ENCODE assay signal across 26 cellular contexts in the genomic region with DNA sequence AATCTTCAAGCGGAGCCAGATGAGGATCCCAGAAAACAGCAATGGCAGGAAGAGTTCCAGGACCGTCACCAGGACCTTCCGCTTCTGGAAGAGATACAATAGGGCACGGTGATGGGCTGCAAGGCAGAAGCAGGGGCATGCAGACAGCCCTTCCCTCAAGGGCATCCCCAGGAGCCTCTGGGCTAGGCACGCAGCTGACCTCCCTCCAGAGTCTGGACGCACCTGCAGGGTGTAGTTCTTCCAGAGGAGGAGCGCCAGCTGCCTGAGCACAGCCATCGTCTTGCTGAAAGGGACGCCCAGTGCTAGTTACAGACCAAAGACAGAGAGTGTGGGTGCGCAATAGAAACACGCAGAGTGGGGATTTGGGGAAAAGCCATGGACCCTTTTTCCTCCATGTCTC.
"Had no signal": no experiment of that assay in that cellular context is flagged by ENCODE, and none has a peak within 500 bp of the region (broad histone marks: within the 10 kb centered on the region; RNA-seq: fewer than 3 reads in every experiment).

No MANE protein-coding gene starts in this region.

- H3K36me3 ChIP-seq: colonic mucosa had no signal

- DNase-seq: activated CD4-positive, alpha-beta T cell treated with anti-CD3 and anti-CD28 coated beads for 1 hour; activated CD4-positive, alpha-beta T cell treated with anti-CD3 and anti-CD28 coated beads for 4 hours; activated CD4-positive, alpha-beta T cell treated with anti-CD3 and anti-CD28 coated beads, Interleukin-2, amount 50 U/mL, for 1 hour; activated CD4-positive, alpha-beta T cell treated with anti-CD3 and anti-CD28 coated beads, Interleukin-2, amount 50 U/mL, for 48 hours; activated CD8-positive, alpha-beta memory T cell treated with anti-CD3 and anti-CD28 coated beads for 24 hours; activated CD8-positive, alpha-beta T cell treated with anti-CD3 and anti-CD28 coated beads for 36 hours; activated effector memory CD4-positive, alpha-beta T cell treated with Interleukin-2 at 50 U/mL for 16 hours; activated naive CD4-positive, alpha-beta T cell treated with anti-CD3 and anti-CD28 coated beads for 36 hours; activated naive CD8-positive, alpha-beta T cell treated with anti-CD3 and anti-CD28 coated beads for 36 hours; activated naive CD8-positive, alpha-beta T cell treated with anti-CD3 and anti-CD28 coated beads, Interleukin-2, amount 50 U/mL, for 24 hours; activated T-cell treated with anti-CD3 and anti-CD28 coated beads, Interleukin-2, amount 50 U/mL, for 4 hours; adrenal gland; amygdala; body of pancreas; central memory CD4-positive, alpha-beta T cell; cerebellar nuclear complex; colonic mucosa; effector CD8-positive, alpha-beta T cell; esophagus squamous epithelium; foreskin melanocyte; T-helper 2 cell had no signal

- H3K4me1 ChIP-seq: adrenal gland, body of pancreas, colonic mucosa, gastroesophageal sphincter had no signal

- H3K9me3 ChIP-seq: adrenal gland, body of pancreas, colonic mucosa, esophagus squamous epithelium, gastroesophageal sphincter had no signal

- ATAC-seq: activated CD8-positive, alpha-beta T cell treated with anti-CD3 and anti-CD28 coated beads for 36 hours; activated naive CD8-positive, alpha-beta T cell treated with anti-CD3 and anti-CD28 coated beads, Interleukin-2, amount 50 U/mL, for 24 hours; activated T-cell treated with anti-CD3 and anti-CD28 coated beads, Interleukin-2, amount 50 U/mL, for 4 hours; activated T-helper 17 cell treated with anti-CD3 and anti-CD28 coated beads, Interleukin-2, amount 50 U/mL, for 72 hours; body of pancreas; gastroesophageal sphincter; WTC11 had no signal

- H3K4me3 ChIP-seq: adrenal gland, body of pancreas, colonic mucosa, esophagus squamous epithelium, gastroesophageal sphincter had no signal

- H3K27ac ChIP-seq: adrenal gland, body of pancreas, colonic mucosa, epithelial cell of prostate, esophagus squamous epithelium, gastroesophageal sphincter, VCaP had no signal

- H3K27me3 ChIP-seq: adrenal gland, body of pancreas, colonic mucosa, gastroesophageal sphincter had no signal
